Comparison of ENCODE assay signal across 28 cellular contexts in genomic region chr19:46772170-46773017, GRCh38. TPM values are rescaled to one million over a fixed set of nuclear protein-coding genes. Genes with fewer than 3 reads are reported as not detected.
DNase-seq lines count a peak whose midpoint lies in the region; ATAC-seq and TF ChIP-seq lines count a peak whose summit lies in the region.
"Had no signal": no experiment of that assay in that cellular context is flagged by ENCODE, and none has a peak within 500 bp of the region (broad histone marks: within the 10 kb centered on the region; RNA-seq: fewer than 3 reads in every experiment).

No MANE protein-coding gene starts in this region.

- H3K4me3 Mint-ChIP-seq in activated CD4-positive, alpha-beta T cell treated with anti-CD3 and anti-CD28 coated beads for 36 hours, result no peak overlapping the region
- no peak overlapping the region for H3K4me3 Mint-ChIP-seq in nephron progenitor cell
- H3K4me3 Mint-ChIP-seq: activated T-cell treated with anti-CD3 and anti-CD28 coated beads, Interleukin-2, amount 50 U/mL, for 24 hours; CD4-positive, alpha-beta memory T cell; dendritic cell treated with granulocyte-macrophage colony-stimulating factor and Interleukin-4, amounts not matched to agents 40 ng/mL and 50 ng/mL, for 4 days; endodermal cell; memory B cell had no signal

- no peaks in the 10 kb centered on the region for H3K27me3 Mint-ChIP-seq in activated CD4-positive, alpha-beta T cell treated with anti-CD3 and anti-CD28 coated beads for 36 hours
- H3K27me3 Mint-ChIP-seq in nephron progenitor cell (ENCODE audit: low read depth, poor library complexity), result peaks cover 3% of the 10 kb centered on the region
- H3K27me3 Mint-ChIP-seq: activated T-cell treated with anti-CD3 and anti-CD28 coated beads, Interleukin-2, amount 50 U/mL, for 24 hours; CD4-positive, alpha-beta memory T cell; dendritic cell treated with granulocyte-macrophage colony-stimulating factor and Interleukin-4, amounts not matched to agents 40 ng/mL and 50 ng/mL, for 4 days; memory B cell had no signal

- POLR2A ChIA-PET in activated CD4-positive, alpha-beta T cell treated with anti-CD3 and anti-CD28 coated beads for 36 hours (lab: Charles Lee), result interaction anchor here (0.7 to 0.9 kb wide), 2 partner anchors 15 to 35 kb away, joined by 3 read pairs; no protein-coding TSS in a partner anchor
- POLR2A ChIA-PET in HEK293 (lab: Yijun Ruan, JAX), result interaction anchor here (0.6 to 2.0 kb wide), 7 partner anchors 8 to 68 kb away, joined by 3 to 10 read pairs (median 4); partner anchors contain the start of gene SLC1A5

- no peak overlapping the region for H3K27ac Mint-ChIP-seq in activated CD4-positive, alpha-beta T cell treated with anti-CD3 and anti-CD28 coated beads for 36 hours
- peak overlapping the region; percentile 70 for H3K27ac Mint-ChIP-seq in nephron progenitor cell
- H3K27ac Mint-ChIP-seq: activated T-cell treated with anti-CD3 and anti-CD28 coated beads, Interleukin-2, amount 50 U/mL, for 24 hours; CD4-positive, alpha-beta memory T cell; dendritic cell treated with granulocyte-macrophage colony-stimulating factor and Interleukin-4, amounts not matched to agents 40 ng/mL and 50 ng/mL, for 4 days; endodermal cell; memory B cell had no signal

- no peaks in the 10 kb centered on the region for H3K9me3 Mint-ChIP-seq in activated CD4-positive, alpha-beta T cell treated with anti-CD3 and anti-CD28 coated beads for 36 hours (ENCODE audit: low read depth)
- no peaks in the 10 kb centered on the region for H3K9me3 Mint-ChIP-seq in nephron progenitor cell
- H3K9me3 Mint-ChIP-seq: activated T-cell treated with anti-CD3 and anti-CD28 coated beads, Interleukin-2, amount 50 U/mL, for 24 hours; CD4-positive, alpha-beta memory T cell; dendritic cell treated with granulocyte-macrophage colony-stimulating factor and Interleukin-4, amounts not matched to agents 40 ng/mL and 50 ng/mL, for 4 days; endodermal cell; memory B cell had no signal

- H3K36me3 ChIP-seq in HEK293 (ENCODE audit: control insufficient read depth in 2 of 2, insufficient read depth in 1 of 2, low read length in 2 of 2), result peaks cover 28% of the 10 kb centered on the region in 2 experiments

- H3K4me3 ChIP-seq in HEK293 (ENCODE audit: low read depth, low read length), result no peak overlapping the region
- H3K4me3 ChIP-seq: esophagus muscularis mucosa, hepatocyte, prostate gland, sigmoid colon, thyroid gland had no signal

- H3K36me3 Mint-ChIP-seq in activated CD4-positive, alpha-beta T cell treated with anti-CD3 and anti-CD28 coated beads for 36 hours (ENCODE audit: low read depth), result peaks cover 36% of the 10 kb centered on the region
- peaks cover 45% of the 10 kb centered on the region for H3K36me3 Mint-ChIP-seq in nephron progenitor cell (ENCODE audit: low read depth)

- TF ChIP-seq CTCF in HEK293 (tag by site-specific recombination; IDR thresholded peaks at IDR 0.05) (no peak), nephron progenitor cell (IDR thresholded peaks at IDR 0.05) (no peak)

- no peak for ATAC-seq in activated CD4-positive, alpha-beta T cell treated with anti-CD3 and anti-CD28 coated beads for 36 hours
- ATAC-seq in HG03378 (IDR thresholded peaks at IDR 0.05; ENCODE audit: unreplicated experiment), result no peak

- intact Hi-C loops in activated CD4-positive, alpha-beta T cell treated with anti-CD3 and anti-CD28 coated beads for 36 hours (cut with DNase I, micrococcal nuclease), result no loop called here

- CTCF ChIA-PET in activated CD4-positive, alpha-beta T cell treated with anti-CD3 and anti-CD28 coated beads for 36 hours (lab: Charles Lee), result interaction anchor here (0.6 to 1.4 kb wide), 3 partner anchors 10 to 219 kb away, joined by 3 to 5 read pairs (median 3); no protein-coding TSS in a partner anchor
- CTCF ChIA-PET in HEK293 (lab: Yijun Ruan, JAX), result interaction anchor here (0.6 to 1.6 kb wide), 7 partner anchors 14 to 256 kb away, joined by 3 to 6 read pairs (median 4); no protein-coding TSS in a partner anchor

- peak; percentile 24 for DNase-seq in activated CD4-positive, alpha-beta T cell treated with anti-CD3 and anti-CD28 coated beads for 36 hours
- DNase-seq in activated CD4-positive, alpha-beta T cell treated with anti-CD3 and anti-CD28 coated beads for 48 hours, result no peak
- peak; percentile 76 for DNase-seq in SW480 (ENCODE audit: low spot score)
- DNase-seq in nephron progenitor cell, result no peak
- no peak for DNase-seq in NCI-H524 (lab: John Stamatoyannopoulos, UW)
- no peak for DNase-seq in NCI-H345 treated with DMSO at 0.1 percent for 48 hours (lab: John Stamatoyannopoulos, UW; ENCODE audit: unreplicated experiment)
- DNase-seq: activated CD4-positive, alpha-beta T cell treated with anti-CD3 and anti-CD28 coated beads for 1 hour; activated gamma-delta T cell treated with Interleukin-2 at 50 U/mL for 16 hours; activated T-cell treated with anti-CD3 and anti-CD28 coated beads, Interleukin-2, amount 50 U/mL, for 24 hours; CD4-positive, alpha-beta memory T cell; central memory CD4-positive, alpha-beta T cell; endodermal cell; GF-D8; H7; NCI-H1436 treated with DMSO at 0.1 percent for 48 hours; NCI-H526; sigmoid colon; stimulated activated naive CD4-positive, alpha-beta T cell; thyroid gland had no signal

- no peak overlapping the region for H3K27ac ChIP-seq in HEK293 (ENCODE audit: extremely low read depth, low read depth, low read length)
- H3K27ac ChIP-seq: esophagus muscularis mucosa, hepatocyte, KMS-11, neutrophil, sigmoid colon, thyroid gland had no signal

- H3K9me3 ChIP-seq in HEK293 (ENCODE audit: control insufficient read depth, insufficient read depth, low read depth, low read length), result no peaks in the 10 kb centered on the region
- H3K9me3 ChIP-seq: esophagus muscularis mucosa, neutrophil, prostate gland, sigmoid colon, thyroid gland had no signal

- H3K4me1 Mint-ChIP-seq in activated CD4-positive, alpha-beta T cell treated with anti-CD3 and anti-CD28 coated beads for 36 hours, result no peaks in the 10 kb centered on the region
- no peaks in the 10 kb centered on the region for H3K4me1 Mint-ChIP-seq in nephron progenitor cell
- H3K4me1 Mint-ChIP-seq: memory B cell had no signal

- H3K4me1 ChIP-seq in HEK293 (ENCODE audit: control insufficient read depth, insufficient read depth, low read length), result peaks cover 12% of the 10 kb centered on the region
- H3K4me1 ChIP-seq: thyroid gland had no signal

TF ChIP-seq in HEK293, 187 proteins besides CTCF, POLR2A, EP300 and RAD21 (continues in another document):
- peak; percentile 49; the same call in 1 of the 2 replicates for TF ChIP-seq ZNF121 (tag by site-specific recombination; IDR thresholded peaks at IDR 0.05)
- TF ChIP-seq ZBTB17 (tag by site-specific recombination; IDR thresholded peaks at IDR 0.05), result peak; percentile 51
- no peak for TF ChIP-seq ELK4 (IDR thresholded peaks at IDR 0.05; ENCODE audit: borderline replicate concordance, low read depth, low read length)
- TF ChIP-seq, protein P1, sequence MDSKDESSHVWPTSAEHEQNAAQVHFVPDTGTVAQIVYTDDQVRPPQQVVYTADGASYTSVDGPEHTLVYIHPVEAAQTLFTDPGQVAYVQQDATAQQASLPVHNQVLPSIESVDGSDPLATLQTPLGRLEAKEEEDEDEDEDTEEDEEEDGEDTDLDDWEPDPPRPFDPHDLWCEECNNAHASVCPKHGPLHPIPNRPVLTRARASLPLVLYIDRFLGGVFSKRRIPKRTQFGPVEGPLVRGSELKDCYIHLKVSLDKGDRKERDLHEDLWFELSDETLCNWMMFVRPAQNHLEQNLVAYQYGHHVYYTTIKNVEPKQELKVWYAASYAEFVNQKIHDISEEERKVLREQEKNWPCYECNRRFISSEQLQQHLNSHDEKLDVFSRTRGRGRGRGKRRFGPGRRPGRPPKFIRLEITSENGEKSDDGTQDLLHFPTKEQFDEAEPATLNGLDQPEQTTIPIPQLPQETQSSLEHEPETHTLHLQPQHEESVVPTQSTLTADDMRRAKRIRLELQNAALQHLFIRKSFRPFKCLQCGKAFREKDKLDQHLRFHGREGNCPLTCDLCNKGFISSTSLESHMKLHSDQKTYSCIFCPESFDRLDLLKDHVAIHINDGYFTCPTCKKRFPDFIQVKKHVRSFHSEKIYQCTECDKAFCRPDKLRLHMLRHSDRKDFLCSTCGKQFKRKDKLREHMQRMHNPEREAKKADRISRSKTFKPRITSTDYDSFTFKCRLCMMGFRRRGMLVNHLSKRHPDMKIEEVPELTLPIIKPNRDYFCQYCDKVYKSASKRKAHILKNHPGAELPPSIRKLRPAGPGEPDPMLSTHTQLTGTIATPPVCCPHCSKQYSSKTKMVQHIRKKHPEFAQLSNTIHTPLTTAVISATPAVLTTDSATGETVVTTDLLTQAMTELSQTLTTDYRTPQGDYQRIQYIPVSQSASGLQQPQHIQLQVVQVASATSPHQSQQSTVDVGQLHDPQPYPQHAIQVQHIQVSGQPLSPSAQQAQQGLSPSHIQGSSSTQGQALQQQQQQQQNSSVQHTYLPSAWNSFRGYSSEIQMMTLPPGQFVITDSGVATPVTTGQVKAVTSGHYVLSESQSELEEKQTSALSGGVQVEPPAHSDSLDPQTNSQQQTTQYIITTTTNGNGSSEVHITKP (tag by site-specific recombination; IDR thresholded peaks at IDR 0.05), result peak; percentile 69
- TF ChIP-seq, protein P2, sequence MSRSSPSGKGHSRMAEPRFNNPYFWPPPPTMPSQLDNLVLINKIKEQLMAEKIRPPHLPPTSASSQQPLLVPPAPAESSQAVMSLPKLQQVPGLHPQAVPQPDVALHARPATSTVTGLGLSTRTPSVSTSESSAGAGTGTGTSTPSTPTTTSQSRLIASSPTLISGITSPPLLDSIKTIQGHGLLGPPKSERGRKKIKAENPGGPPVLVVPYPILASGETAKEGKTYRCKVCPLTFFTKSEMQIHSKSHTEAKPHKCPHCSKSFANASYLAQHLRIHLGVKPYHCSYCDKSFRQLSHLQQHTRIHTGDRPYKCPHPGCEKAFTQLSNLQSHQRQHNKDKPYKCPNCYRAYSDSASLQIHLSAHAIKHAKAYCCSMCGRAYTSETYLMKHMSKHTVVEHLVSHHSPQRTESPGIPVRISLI (tag by site-specific recombination; IDR thresholded peaks at IDR 0.05), result 0 out of 2 replicates have a peak, but pooled peaks have one; percentile 21

RNA-seq across cellular contexts. Expression of gene SLC1A5, which starts 16.0 kb away (rescaled TPM):
- 100 to 1,000 TPM; 200 to 227 TPM for total RNA-seq in activated CD4-positive, alpha-beta T cell treated with anti-CD3 and anti-CD28 coated beads for 36 hours

RNA-seq across cellular contexts. Expression of gene STRN4, which starts 26.1 kb away (rescaled TPM):
- total RNA-seq in activated CD4-positive, alpha-beta T cell treated with anti-CD3 and anti-CD28 coated beads for 36 hours, result 10 to 100 TPM; 56.4 to 56.8 TPM

RNA-seq across cellular contexts. Expression of gene FKRP, which starts 26.5 kb away (rescaled TPM):
- 10 to 100 TPM; 12.1 to 16.2 TPM for total RNA-seq in activated CD4-positive, alpha-beta T cell treated with anti-CD3 and anti-CD28 coated beads for 36 hours

RNA-seq across cellular contexts. Expression of gene PRKD2, which starts 55.5 kb away (rescaled TPM):
- 10 to 100 TPM; 76.0 to 78.3 TPM for total RNA-seq in activated CD4-positive, alpha-beta T cell treated with anti-CD3 and anti-CD28 coated beads for 36 hours

Comparison
In these comparisons a context has a peak if more than half of its experiments do, and no peak if none do; other contexts are left out.
1. DNase-seq: peak in activated CD4-positive, alpha-beta T cell treated with anti-CD3 and anti-CD28 coated beads for 36 hours (single experiment) and SW480 (single experiment); none in activated CD4-positive, alpha-beta T cell treated with anti-CD3 and anti-CD28 coated beads for 48 hours (single experiment), nephron progenitor cell (single experiment), NCI-H524 (0 of 2) and NCI-H345 treated with DMSO at 0.1 percent for 48 hours (single experiment).